ENCODE assay signal across 15 cellular contexts in genomic region chr3:191412764-191413163, GRCh38. TPM values are rescaled to one million over a fixed set of nuclear protein-coding genes. Genes with fewer than 3 reads are reported as not detected.
DNase-seq lines count a peak whose midpoint lies in the region; ATAC-seq, FAIRE-seq and TF ChIP-seq lines count a peak whose summit lies in the region.
"Had no signal": no experiment of that assay in that cellular context is flagged by ENCODE, and none has a peak within 500 bp of the region (broad histone marks: within the 10 kb centered on the region; RNA-seq: fewer than 3 reads in every experiment).

No MANE protein-coding gene starts in this region.

- TF ChIP-seq EP300 in HepG2 (IDR thresholded peaks at IDR 0.05; ENCODE audit: low read depth in 2 of 2, low read length in 2 of 2), result no peak
- TF ChIP-seq EP300 in HepG2 (CRISPR knock-in tag; IDR thresholded peaks at IDR 0.05; ENCODE audit: borderline replicate concordance), result no peak

- H3K27me3 ChIP-seq in mesenchymal stem cell (ENCODE audit: control insufficient read depth in 1 of 2, insufficient read depth in 1 of 2, low read length in 2 of 2), result no peaks in the 10 kb centered on the region
- H3K27me3 ChIP-seq in uterus, result no peaks in the 10 kb centered on the region
- no peaks in the 10 kb centered on the region for H3K27me3 ChIP-seq in HepG2 (ENCODE audit: control insufficient read depth in 1 of 2, insufficient read depth in 2 of 2, low read length in 2 of 2)
- no peaks in the 10 kb centered on the region for H3K27me3 ChIP-seq in neuronal stem cell (ENCODE audit: control insufficient read depth in 3 of 3, insufficient read depth in 3 of 3, low read depth in 1 of 3, low read length in 3 of 3)
- H3K27me3 ChIP-seq: transverse colon had no signal

- no peak for TF ChIP-seq RAD21 in HepG2 (CRISPR knock-in tag; IDR thresholded peaks at IDR 0.05)

- intact Hi-C loops in uterus (cut with DNase I; ENCODE audit: low total_unique reads), result no loop called here
- intact Hi-C loops in HepG2 (cut with micrococcal nuclease; ENCODE audit: unreplicated experiment), result no loop called here

- DNase-seq in D341Med (ENCODE audit: low spot score) (peak; percentile 30), NCI-H1694 treated with DMSO at 0.1 percent for 48 hours (lab: John Stamatoyannopoulos, UW) (peak; percentile 27), dermis blood vessel endothelial cell (peak; percentile 97), mesenchymal stem cell (peak; percentile 62), coronary artery (ENCODE audit: low spot score) (no peak), uterus (no peak), HepG2 (ENCODE audit: low spot score) (no peak), neuronal stem cell (ENCODE audit: low spot score) (no peak)
- DNase-seq: activated CD4-positive, alpha-beta T cell treated with anti-CD3 and anti-CD28 coated beads for 4 hours; hypothalamus; NCI-H1417; transverse colon had no signal

- H2BK12ac ChIP-seq in mesenchymal stem cell (ENCODE audit: low read length in 2 of 2), result no peak overlapping the region
- no peak overlapping the region for H2BK12ac ChIP-seq in neuronal stem cell (ENCODE audit: low read length)

- H4K91ac ChIP-seq in mesenchymal stem cell (ENCODE audit: low read length) (no peak overlapping the region), neuronal stem cell (ENCODE audit: low read depth, low read length, poor library complexity) (no peak overlapping the region)

- no peaks in the 10 kb centered on the region for H3K79me1 ChIP-seq in mesenchymal stem cell (replicated peaks; ENCODE audit: low read length, poor library complexity, severe bottlenecking)
- no peaks in the 10 kb centered on the region for H3K79me1 ChIP-seq in neuronal stem cell (ENCODE audit: low read depth, low read length)

- H3K4me1 ChIP-seq in mesenchymal stem cell (ENCODE audit: control insufficient read depth, insufficient read depth, low read depth, low read length) (peaks cover 4% of the 10 kb centered on the region), uterus (no peaks in the 10 kb centered on the region), HepG2 (ENCODE audit: insufficient read depth, low read length) (no peaks in the 10 kb centered on the region), neuronal stem cell (ENCODE audit: control insufficient read depth in 2 of 2, insufficient read depth in 1 of 2, low read depth in 1 of 2, low read length in 2 of 2) (no peaks in the 10 kb centered on the region)
- H3K4me1 ChIP-seq: transverse colon had no signal

- H3K4me2 ChIP-seq in mesenchymal stem cell (ENCODE audit: low read length, poor library complexity, severe bottlenecking), result peak overlapping the region; percentile 13
- no peak overlapping the region for H3K4me2 ChIP-seq in HepG2 (ENCODE audit: low read depth, low read length)
- no peak overlapping the region for H3K4me2 ChIP-seq in neuronal stem cell (ENCODE audit: insufficient read depth, low read length, poor library complexity, severe bottlenecking)

- H3K23ac ChIP-seq in mesenchymal stem cell (ENCODE audit: low read length in 2 of 2) (no peak overlapping the region), neuronal stem cell (ENCODE audit: low read depth, low read length, poor library complexity) (no peak overlapping the region)

- FAIRE-seq in HepG2 (lab: Jason Lieb, UNC), result no peak
- FAIRE-seq: D721Med, GM18507 had no signal

- POLR2A ChIA-PET in HepG2 (lab: Yijun Ruan, JAX), result no interaction called here

- H2BK120ac ChIP-seq in mesenchymal stem cell (ENCODE audit: low read depth, low read length), result no peak overlapping the region
- no peak overlapping the region for H2BK120ac ChIP-seq in neuronal stem cell (ENCODE audit: low read depth, low read length)

- H2BK15ac ChIP-seq in mesenchymal stem cell (ENCODE audit: low read depth, poor library complexity, severe bottlenecking) (no peak overlapping the region), neuronal stem cell (ENCODE audit: low read length) (no peak overlapping the region)

- H2BK5ac ChIP-seq in mesenchymal stem cell (ENCODE audit: low read depth, low read length, poor library complexity, severe bottlenecking) (no peak overlapping the region), neuronal stem cell (ENCODE audit: low read length) (no peak overlapping the region)

- no peak overlapping the region for H3K4ac ChIP-seq in mesenchymal stem cell (ENCODE audit: low read depth in 1 of 2, low read length in 2 of 2)
- no peak overlapping the region for H3K4ac ChIP-seq in neuronal stem cell (ENCODE audit: low read length)

- H4K20me1 ChIP-seq in HepG2 (ENCODE audit: insufficient read depth, low read length), result no peaks in the 10 kb centered on the region

- no peak for TF ChIP-seq CTCF in coronary artery (IDR thresholded peaks at IDR 0.05)
- no peak for TF ChIP-seq CTCF in uterus (IDR thresholded peaks at IDR 0.05)
- TF ChIP-seq CTCF in HepG2 (CRISPR knock-in tag; IDR thresholded peaks at IDR 0.05), result no peak

- ATAC-seq in HepG2, result no peak

- H4K8ac ChIP-seq in mesenchymal stem cell (ENCODE audit: low read length) (no peak overlapping the region), neuronal stem cell (ENCODE audit: low read depth, low read length) (no peak overlapping the region)

- H3K36me3 ChIP-seq in mesenchymal stem cell (ENCODE audit: control insufficient read depth in 1 of 2, insufficient read depth in 2 of 2, low read depth in 1 of 2, low read length in 2 of 2) (no peaks in the 10 kb centered on the region), uterus (no peaks in the 10 kb centered on the region), HepG2 (replicated peaks in 1 of 2; ENCODE audit: control insufficient read depth in 1 of 2, insufficient read depth in 2 of 2, low read length in 2 of 2) (no peaks in the 10 kb centered on the region), neuronal stem cell (replicated peaks in 1 of 2; ENCODE audit: control insufficient read depth in 2 of 2, insufficient read depth in 2 of 2, low read length in 2 of 2) (no peaks in the 10 kb centered on the region)
- H3K36me3 ChIP-seq: transverse colon had no signal

- no peak overlapping the region for H3K18ac ChIP-seq in mesenchymal stem cell (ENCODE audit: low read depth in 1 of 2, low read length in 2 of 2)
- no peak overlapping the region for H3K18ac ChIP-seq in neuronal stem cell (ENCODE audit: low read length)

- H3K27ac ChIP-seq in mesenchymal stem cell (ENCODE audit: low read length, poor library complexity, severe bottlenecking), result peak overlapping the region; percentile 39
- no peak overlapping the region for H3K27ac ChIP-seq in coronary artery
- no peak overlapping the region for H3K27ac ChIP-seq in uterus
- H3K27ac ChIP-seq in HepG2 (ENCODE audit: extremely low read length, insufficient read depth, low read length), result no peak overlapping the region
- no peak overlapping the region for H3K27ac ChIP-seq in neuronal stem cell (replicated peaks; ENCODE audit: low read length)
- H3K27ac ChIP-seq: transverse colon had no signal

- H3K4me3 ChIP-seq in mesenchymal stem cell (ENCODE audit: insufficient read depth in 1 of 2, low read depth in 1 of 2, low read length in 2 of 2), result peak overlapping the region in 1 of 2 experiments; percentile 30
- no peak overlapping the region for H3K4me3 ChIP-seq in coronary artery
- no peak overlapping the region for H3K4me3 ChIP-seq in uterus
- H3K4me3 ChIP-seq in HepG2 (replicated peaks in 1 of 3; ENCODE audit: insufficient read depth in 1 of 3, low read depth in 2 of 3, low read length in 3 of 3), result no peak overlapping the region
- H3K4me3 ChIP-seq in neuronal stem cell (ENCODE audit: low read length in 2 of 2), result no peak overlapping the region
- H3K4me3 ChIP-seq: transverse colon had no signal

- in situ Hi-C loops in HepG2 (cut with HindIII; ENCODE audit: extremely low pct_ligation_motif_present, low pct_unique_long_range_greater_than_20kb), result loop anchor here (10.0 kb wide), 2 partner anchors 392 to 1032 kb away; no protein-coding TSS in a partner anchor

- 85% methylated on average over 1 of the region's 1 CpG for WGBS in mesenchymal stem cell
- WGBS in HepG2 (ENCODE audit: low lambda C conversion rate), result 100% methylated on average over 1 of the region's 1 CpG
- WGBS in neuronal stem cell (ENCODE audit: extremely low coverage in 2 of 2, insufficient read length in 2 of 2, insufficient replicate concordance in 1 of 2), 2 donors, result no CpG with 5 or more reads among the region's 1 CpG

- H3K9me3 ChIP-seq in mesenchymal stem cell (ENCODE audit: control insufficient read depth, low read length), result peaks cover 19% of the 10 kb centered on the region
- no peaks in the 10 kb centered on the region for H3K9me3 ChIP-seq in uterus
- H3K9me3 ChIP-seq in HepG2 (ENCODE audit: low read length), result peaks cover 10% of the 10 kb centered on the region; the same call in 1 of the 2 replicates
- H3K9me3 ChIP-seq in neuronal stem cell (replicated peaks in 1 of 2; ENCODE audit: control insufficient read depth in 2 of 2, insufficient read depth in 1 of 2, low read depth in 1 of 2, low read length in 2 of 2), result peaks cover 4 to 8% of the 10 kb centered on the region in 2 donors

- no TSS peak for BruUV-seq in HepG2 (replicated peaks; lab: Mats Ljungman, UMichigan)

- peak overlapping the region; percentile 6 for H3K9ac ChIP-seq in mesenchymal stem cell (ENCODE audit: low read length)
- no peak overlapping the region for H3K9ac ChIP-seq in HepG2 (ENCODE audit: insufficient read depth, low read depth, low read length)
- H3K9ac ChIP-seq in neuronal stem cell (ENCODE audit: low read depth, low read length, poor library complexity), result no peak overlapping the region

- no peaks in the 10 kb centered on the region for H3K79me2 ChIP-seq in HepG2 (ENCODE audit: insufficient read depth, low read length)

- TF ChIP-seq POLR2A in uterus (IDR thresholded peaks at IDR 0.05) (no peak), HepG2 (IDR thresholded peaks at IDR 0.05; ENCODE audit: insufficient read depth in 1 of 2, low read depth in 2 of 2, low read length in 2 of 2) (no peak)

- H3K14ac ChIP-seq in mesenchymal stem cell (ENCODE audit: low read length in 2 of 2) (no peak overlapping the region), neuronal stem cell (ENCODE audit: low read length) (no peak overlapping the region)

- H2AFZ ChIP-seq in mesenchymal stem cell (ENCODE audit: low read depth, low read length) (peak overlapping the region; percentile 39), HepG2 (ENCODE audit: low read length) (no peak overlapping the region), neuronal stem cell (ENCODE audit: low read length) (no peak overlapping the region)

- no peak overlapping the region for H2AK5ac ChIP-seq in mesenchymal stem cell (ENCODE audit: low read length, severe bottlenecking)
- H2AK5ac ChIP-seq in neuronal stem cell (ENCODE audit: low read depth, low read length), result no peak overlapping the region

- CTCF ChIA-PET in HepG2 (lab: Yijun Ruan, JAX; ENCODE audit: low intra/inter-chr PET ratio, low total read pairs), result no interaction called here

RNA-seq across cellular contexts. Expression of gene PYDC2, which starts 48.2 kb away (rescaled TPM):
- not detected in 2 replicates for total RNA-seq in dermis blood vessel endothelial cell
- not detected for polyA plus RNA-seq in mesenchymal stem cell (2013, experiment 1 of 2)
- polyA plus RNA-seq in mesenchymal stem cell (2013, experiment 2 of 2), result not detected
- not detected for total RNA-seq in uterus
- not detected in 2 replicates for total RNA-seq in HepG2 (2016; rRNA removed; fragmentation: Illumina TruSeq; extraction: Trizol)
- total RNA-seq in HepG2 (2016; cell fraction: cytosol; rRNA removed; fragmentation: Illumina TruSeq; extraction: Trizol; ENCODE audit: low read depth), result not detected in 2 replicates
- not detected in 2 replicates for total RNA-seq in HepG2 (2016; cell fraction: insoluble cytoplasmic fraction; rRNA removed; fragmentation: Illumina TruSeq; extraction: Trizol)
- not detected in 2 replicates for total RNA-seq in HepG2 (2016; cell fraction: membrane; rRNA removed; fragmentation: Illumina TruSeq; extraction: Trizol)
- not detected in 2 replicates for total RNA-seq in HepG2 (2016; cell fraction: nucleus; rRNA removed; fragmentation: Illumina TruSeq; extraction: Trizol)
- not detected in 2 replicates for polyA plus RNA-seq in HepG2 (2011; rRNA removed)
- not detected in 2 replicates for polyA plus RNA-seq in HepG2 (2011; cell fraction: cytosol; rRNA removed)
- polyA plus RNA-seq in HepG2 (2011; cell fraction: nucleus; rRNA removed), result not detected in 2 replicates
- not detected in 2 replicates for polyA plus RNA-seq in HepG2 (2012)
- not detected in 2 replicates for polyA plus RNA-seq in HepG2 (2016; cell fraction: cytosol; fragmentation: Illumina TruSeq; extraction: Trizol; ENCODE audit: low read depth)
- polyA plus RNA-seq in HepG2 (2016; cell fraction: insoluble cytoplasmic fraction; fragmentation: Illumina TruSeq; extraction: Trizol; ENCODE audit: low read depth), result not detected in 2 replicates
- not detected in 2 replicates for polyA plus RNA-seq in HepG2 (2016; cell fraction: membrane; fragmentation: Illumina TruSeq; extraction: Trizol; ENCODE audit: low read depth)
- not detected in 2 replicates for polyA plus RNA-seq in HepG2 (2016; cell fraction: nucleus; fragmentation: Illumina TruSeq; extraction: Trizol; ENCODE audit: insufficient read depth, low read depth)
- not detected in 2 replicates for polyA minus RNA-seq in HepG2 (2011; rRNA and poly(A)+ RNA removed; ENCODE audit: low replicate concordance)
- not detected in 2 replicates for polyA minus RNA-seq in HepG2 (2011; cell fraction: cytosol; rRNA and poly(A)+ RNA removed)
- not detected in 2 replicates for polyA minus RNA-seq in HepG2 (2011; cell fraction: nucleus; rRNA and poly(A)+ RNA removed)
- polyA plus RNA-seq in neuronal stem cell (2013, experiment 1 of 2), result not detected
- polyA plus RNA-seq in neuronal stem cell (2013, experiment 2 of 2), result not detected
- total RNA-seq: transverse colon had no signal
- polyA plus RNA-seq: neural cell had no signal

Comparison
In these comparisons a context has a peak if more than half of its experiments do, and no peak if none do; other contexts are left out.
1. DNase-seq: peak in D341Med (single experiment), NCI-H1694 treated with DMSO at 0.1 percent for 48 hours (single experiment), dermis blood vessel endothelial cell (single experiment) and mesenchymal stem cell (single experiment); none in coronary artery (single experiment), uterus (0 of 2), HepG2 (single experiment) and neuronal stem cell (single experiment).